ENCODE assay signal across 12 cellular contexts in genomic region chr6:149761438-149761837, GRCh38. TPM values are rescaled to one million over a fixed set of nuclear protein-coding genes. Genes with fewer than 3 reads are reported as not detected.
DNase-seq lines count a peak whose midpoint lies in the region; ATAC-seq, FAIRE-seq and TF ChIP-seq lines count a peak whose summit lies in the region.
"Had no signal": no experiment of that assay in that cellular context is flagged by ENCODE, and none has a peak within 500 bp of the region (broad histone marks: within the 10 kb centered on the region; RNA-seq: fewer than 3 reads in every experiment).

No MANE protein-coding gene starts in this region.

- peaks cover 37% of the 10 kb centered on the region for H3K36me3 Mint-ChIP-seq in activated CD4-positive, alpha-beta memory T cell treated with anti-CD3 and anti-CD28 coated beads, Interleukin-2, amount 10 ng/mL, durations not matched to agents 7 days and 5 days (ENCODE audit: low read depth)

- no peaks in the 10 kb centered on the region for H3K27me3 Mint-ChIP-seq in activated CD4-positive, alpha-beta memory T cell treated with anti-CD3 and anti-CD28 coated beads, Interleukin-2, amount 10 ng/mL, durations not matched to agents 7 days and 5 days

- ATAC-seq in GM21381 (IDR thresholded peaks at IDR 0.05; ENCODE audit: unreplicated experiment) (peak; percentile 97), HG03103 (IDR thresholded peaks at IDR 0.05; ENCODE audit: low read depth, unreplicated experiment) (peak; percentile 97), psoas muscle (no peak)
- ATAC-seq: CD8-positive, alpha-beta T cell had no signal

- DNase-seq in GM12892 (ENCODE audit: insufficient read length) = no peak
- DNase-seq in OCI-M1 (lab: John Stamatoyannopoulos, UW) = peak; percentile 88
- no peak for DNase-seq in activated CD4-positive, alpha-beta memory T cell treated with anti-CD3 and anti-CD28 coated beads, Interleukin-2, amount 10 ng/mL, durations not matched to agents 7 days and 5 days
- no peak for DNase-seq in psoas muscle
- no peak for DNase-seq in esophagus squamous epithelium (lab: John Stamatoyannopoulos, UW)
- no peak for DNase-seq in DMS53 treated with DMSO at 0.1 percent for 48 hours (lab: John Stamatoyannopoulos, UW; ENCODE audit: unreplicated experiment)
- DNase-seq: amniotic stem cell; CD8-positive, alpha-beta T cell had no signal

- TF ChIP-seq CTCF in psoas muscle (IDR thresholded peaks at IDR 0.05) = no peak
- TF ChIP-seq CTCF in esophagus squamous epithelium (IDR thresholded peaks at IDR 0.05) = no peak

- TF ChIP-seq POLR2A in GM12892 (IDR thresholded peaks at IDR 0.05; ENCODE audit: low read depth, low read length) = no peak
- TF ChIP-seq POLR2A in esophagus squamous epithelium (IDR thresholded peaks at IDR 0.05) = no peak

- H3K27ac ChIP-seq in psoas muscle (no peak overlapping the region), esophagus squamous epithelium (no peak overlapping the region)

- H3K27me3 ChIP-seq in psoas muscle (ENCODE audit: insufficient read depth in 3 of 3, low read length in 2 of 3) (no peaks in the 10 kb centered on the region), esophagus squamous epithelium (no peaks in the 10 kb centered on the region)

- H3K36me3 ChIP-seq in psoas muscle (ENCODE audit: insufficient read depth in 1 of 2, low read depth in 1 of 2) (peaks cover 0 to 16% of the 10 kb centered on the region in 2 donors), esophagus squamous epithelium (peaks cover 0 to 36% (median 0%) of the 10 kb centered on the region in 3 donors)

- POLR2A ChIA-PET in activated CD4-positive, alpha-beta memory T cell treated with anti-CD3 and anti-CD28 coated beads, Interleukin-2, amount 10 ng/mL, durations not matched to agents 7 days and 5 days (lab: Charles Lee) = no interaction called here

- CTCF ChIA-PET in activated CD4-positive, alpha-beta memory T cell treated with anti-CD3 and anti-CD28 coated beads, Interleukin-2, amount 10 ng/mL, durations not matched to agents 7 days and 5 days (lab: Charles Lee) = no interaction called here

- peaks cover 4% of the 10 kb centered on the region for H3K9me3 Mint-ChIP-seq in activated CD4-positive, alpha-beta memory T cell treated with anti-CD3 and anti-CD28 coated beads, Interleukin-2, amount 10 ng/mL, durations not matched to agents 7 days and 5 days
- H3K9me3 Mint-ChIP-seq: CD8-positive, alpha-beta T cell had no signal

- 91 to 96% (median 95%) methylated on average over 1 of the region's 1 CpG for WGBS in psoas muscle, 3 donors
- WGBS in esophagus squamous epithelium, 2 donors = 88% methylated on average over 1 of the region's 1 CpG

- peak; percentile 70 for FAIRE-seq in GM12892 (lab: Jason Lieb, UNC)

- peaks cover 6% of the 10 kb centered on the region for H3K4me1 ChIP-seq in psoas muscle
- peaks cover 0 to under 1% (median 0%) of the 10 kb centered on the region in 3 donors for H3K4me1 ChIP-seq in esophagus squamous epithelium
- H3K4me1 ChIP-seq: HAP-1 had no signal

- no peak overlapping the region for H3K4me3 ChIP-seq in psoas muscle
- H3K4me3 ChIP-seq in esophagus squamous epithelium = no peak overlapping the region
- H3K4me3 ChIP-seq: HAP-1 had no signal

- no peak overlapping the region for H3K27ac Mint-ChIP-seq in activated CD4-positive, alpha-beta memory T cell treated with anti-CD3 and anti-CD28 coated beads, Interleukin-2, amount 10 ng/mL, durations not matched to agents 7 days and 5 days
- H3K27ac Mint-ChIP-seq: CD8-positive, alpha-beta T cell; nephron had no signal

- H3K9me3 ChIP-seq in psoas muscle (peaks cover 10% of the 10 kb centered on the region), esophagus squamous epithelium (peaks cover 0 to 6% (median 0%) of the 10 kb centered on the region in 3 donors)

- intact Hi-C loops in psoas muscle (cut with DNase I) = no loop called here
- intact Hi-C loops in esophagus squamous epithelium (cut with DNase I) = no loop called here

- no peak overlapping the region for H3K4me3 Mint-ChIP-seq in activated CD4-positive, alpha-beta memory T cell treated with anti-CD3 and anti-CD28 coated beads, Interleukin-2, amount 10 ng/mL, durations not matched to agents 7 days and 5 days
- H3K4me3 Mint-ChIP-seq: CD8-positive, alpha-beta T cell; nephron had no signal

- H3K4me1 Mint-ChIP-seq in activated CD4-positive, alpha-beta memory T cell treated with anti-CD3 and anti-CD28 coated beads, Interleukin-2, amount 10 ng/mL, durations not matched to agents 7 days and 5 days = peaks cover 2% of the 10 kb centered on the region
- H3K4me1 Mint-ChIP-seq: nephron had no signal

RNA-seq across cellular contexts. Expression of gene PCMT1, which starts 11.9 kb away (rescaled TPM):
- polyA plus RNA-seq in GM12892 (2012; ENCODE audit: missing spikeins) = 61.4 TPM
- 100 to 1,000 TPM in 1 of 2 experiments, 10 to 100 TPM in 1; 98.0 to 102 TPM for total RNA-seq in activated CD4-positive, alpha-beta memory T cell treated with anti-CD3 and anti-CD28 coated beads, Interleukin-2, amount 10 ng/mL, durations not matched to agents 7 days and 5 days
- total RNA-seq in psoas muscle (100 to 1,000 TPM; 124 to 179 (median 149) TPM), esophagus squamous epithelium (100 to 1,000 TPM in 1 of 4 donors, 10 to 100 TPM in 3; 77.5 to 101 (median 88.0) TPM)
- 100 to 1,000 TPM; 159 to 613 (median 178) TPM for polyA plus RNA-seq in psoas muscle

RNA-seq across cellular contexts. Expression of gene NUP43, which starts 15.1 kb away (rescaled TPM):
- polyA plus RNA-seq in GM12892 (2012; ENCODE audit: missing spikeins) = 24.8 TPM
- 10 to 100 TPM; 49.3 to 55.0 TPM for total RNA-seq in activated CD4-positive, alpha-beta memory T cell treated with anti-CD3 and anti-CD28 coated beads, Interleukin-2, amount 10 ng/mL, durations not matched to agents 7 days and 5 days
- 10 to 100 TPM; 17.4 to 26.8 (median 22.1) TPM for total RNA-seq in psoas muscle
- polyA plus RNA-seq in psoas muscle = 10 to 100 TPM in 2 of 3 donors, 1 to 10 TPM in 1; 7.3 to 17.1 (median 14.1) TPM
- total RNA-seq in esophagus squamous epithelium = 10 to 100 TPM in 3 of 4 donors, 1 to 10 TPM in 1; 7.1 to 18.8 (median 16.4) TPM

RNA-seq across cellular contexts. Expression of gene LATS1, which starts 43.5 kb away (rescaled TPM):
- polyA plus RNA-seq in GM12892 (2012; ENCODE audit: missing spikeins) = 10.3 TPM
- 10 to 100 TPM; 30.8 to 31.0 TPM for total RNA-seq in activated CD4-positive, alpha-beta memory T cell treated with anti-CD3 and anti-CD28 coated beads, Interleukin-2, amount 10 ng/mL, durations not matched to agents 7 days and 5 days
- 10 to 100 TPM; 11.0 to 15.5 (median 13.9) TPM for total RNA-seq in psoas muscle
- 1 to 10 TPM; 3.4 to 8.3 (median 3.7) TPM for polyA plus RNA-seq in psoas muscle
- 10 to 100 TPM; 12.1 to 21.2 (median 15.5) TPM for total RNA-seq in esophagus squamous epithelium

Comparison
In these comparisons a context has a peak if more than half of its experiments do, and no peak if none do; other contexts are left out.
1. ATAC-seq: peak in GM21381 (single experiment) and HG03103 (single experiment); none in psoas muscle (0 of 4).